Comparison of ENCODE assay signal across 9 cellular contexts in genomic region chr10:69958232-69958902, GRCh38.
DNase-seq lines count a peak whose midpoint lies in the region; ATAC-seq, FAIRE-seq and TF ChIP-seq lines count a peak whose summit lies in the region.
"Had no signal": no experiment of that assay in that cellular context is flagged by ENCODE, and none has a peak within 500 bp of the region (broad histone marks: within the 10 kb centered on the region; RNA-seq: fewer than 3 reads in every experiment).

No MANE protein-coding gene starts in this region.

- DNase-seq in DMS 273 (lab: John Stamatoyannopoulos, UW; ENCODE audit: unreplicated experiment) (peak; percentile 66), DMS 273 treated with DMSO at 0.1 percent for 48 hours (lab: John Stamatoyannopoulos, UW) (no peak), H54 (ENCODE audit: insufficient read length, low spot score) (peak; percentile 80), NCI-H2107 (lab: John Stamatoyannopoulos, UW) (peak; percentile 16), left ventricle myocardium inferior (no peak)
- peak; percentile 37 for DNase-seq in activated CD8-positive, alpha-beta T cell treated with anti-CD3 and anti-CD28 coated beads for 36 hours
- peak; percentile 33 for DNase-seq in stimulated activated CD8-positive, alpha-beta memory T cell treated with anti-CD3 and anti-CD28 coated beads, Interleukin-4, amount 100 ng/mL, for 48 hours

- TF ChIP-seq CTCF in activated CD8-positive, alpha-beta T cell treated with anti-CD3 and anti-CD28 coated beads for 36 hours (IDR thresholded peaks at IDR 0.05) = peak; percentile 78
- TF ChIP-seq CTCF in left ventricle myocardium inferior (IDR thresholded peaks at IDR 0.05; ENCODE audit: borderline replicate concordance) = peak; percentile 75

- FAIRE-seq in H54 (lab: Jason Lieb, UNC) = peak; percentile 76
- FAIRE-seq: A204.1 had no signal

- no peak overlapping the region for H3K27ac Mint-ChIP-seq in activated CD8-positive, alpha-beta T cell treated with anti-CD3 and anti-CD28 coated beads for 36 hours

- no peaks in the 10 kb centered on the region for H3K36me3 ChIP-seq in left ventricle myocardium inferior

- H3K27me3 Mint-ChIP-seq in activated CD8-positive, alpha-beta T cell treated with anti-CD3 and anti-CD28 coated beads for 36 hours = peaks cover 2% of the 10 kb centered on the region

- no peak overlapping the region for H3K4me3 Mint-ChIP-seq in activated CD8-positive, alpha-beta T cell treated with anti-CD3 and anti-CD28 coated beads for 36 hours

- TF ChIP-seq POLR2A in H54 (IDR thresholded peaks at IDR 0.05; ENCODE audit: low read depth, low read length) = no peak

- H3K27ac ChIP-seq in left ventricle myocardium inferior (replicated peaks) = no peak overlapping the region

- no peaks in the 10 kb centered on the region for H3K36me3 Mint-ChIP-seq in activated CD8-positive, alpha-beta T cell treated with anti-CD3 and anti-CD28 coated beads for 36 hours (ENCODE audit: low read depth)

- ATAC-seq in activated CD8-positive, alpha-beta T cell treated with anti-CD3 and anti-CD28 coated beads for 36 hours = peak; percentile 86
- no peak for ATAC-seq in HG03571 (IDR thresholded peaks at IDR 0.05; ENCODE audit: unreplicated experiment)

- H3K27me3 ChIP-seq in left ventricle myocardium inferior (ENCODE audit: low read depth) = peaks cover 6% of the 10 kb centered on the region

- no peak overlapping the region for H3K4me3 ChIP-seq in left ventricle myocardium inferior

- intact Hi-C loops in activated CD8-positive, alpha-beta T cell treated with anti-CD3 and anti-CD28 coated beads for 36 hours (cut with micrococcal nuclease) = no loop called here
- intact Hi-C loops in left ventricle myocardium inferior (cut with micrococcal nuclease) = no loop called here

- peaks cover 7% of the 10 kb centered on the region for H3K4me1 ChIP-seq in left ventricle myocardium inferior

- POLR2A ChIA-PET in activated CD8-positive, alpha-beta T cell treated with anti-CD3 and anti-CD28 coated beads for 36 hours (lab: Charles Lee) = interaction anchor here (0.6 kb wide), 1 partner anchor 177 kb away, joined by 3 read pairs; no protein-coding TSS in a partner anchor

- CTCF ChIA-PET in activated CD8-positive, alpha-beta T cell treated with anti-CD3 and anti-CD28 coated beads for 36 hours (lab: Charles Lee) = interaction anchor here (0.6 to 3.8 kb wide), 50 partner anchors 9 to 443 kb away, joined by 3 to 24 read pairs (median 4); partner anchors contain the start of gene TYSND1

- H3K9me3 ChIP-seq in left ventricle myocardium inferior (replicated peaks) = no peaks in the 10 kb centered on the region

- H3K4me1 Mint-ChIP-seq in activated CD8-positive, alpha-beta T cell treated with anti-CD3 and anti-CD28 coated beads for 36 hours (ENCODE audit: low read depth) = no peaks in the 10 kb centered on the region

- no peaks in the 10 kb centered on the region for H3K9me3 Mint-ChIP-seq in activated CD8-positive, alpha-beta T cell treated with anti-CD3 and anti-CD28 coated beads for 36 hours

Comparison
In these comparisons a context has a peak if more than half of its experiments do, and no peak if none do; other contexts are left out.
1. DNase-seq: peak in DMS 273 (single experiment), H54 (single experiment), NCI-H2107 (single experiment), activated CD8-positive, alpha-beta T cell treated with anti-CD3 and anti-CD28 coated beads for 36 hours (single experiment) and stimulated activated CD8-positive, alpha-beta memory T cell treated with anti-CD3 and anti-CD28 coated beads, Interleukin-4, amount 100 ng/mL, for 48 hours (single experiment); none in DMS 273 treated with DMSO at 0.1 percent for 48 hours (single experiment) and left ventricle myocardium inferior (single experiment).